Comparison of ENCODE assay signal across 7 cellular contexts in the genomic region with DNA sequence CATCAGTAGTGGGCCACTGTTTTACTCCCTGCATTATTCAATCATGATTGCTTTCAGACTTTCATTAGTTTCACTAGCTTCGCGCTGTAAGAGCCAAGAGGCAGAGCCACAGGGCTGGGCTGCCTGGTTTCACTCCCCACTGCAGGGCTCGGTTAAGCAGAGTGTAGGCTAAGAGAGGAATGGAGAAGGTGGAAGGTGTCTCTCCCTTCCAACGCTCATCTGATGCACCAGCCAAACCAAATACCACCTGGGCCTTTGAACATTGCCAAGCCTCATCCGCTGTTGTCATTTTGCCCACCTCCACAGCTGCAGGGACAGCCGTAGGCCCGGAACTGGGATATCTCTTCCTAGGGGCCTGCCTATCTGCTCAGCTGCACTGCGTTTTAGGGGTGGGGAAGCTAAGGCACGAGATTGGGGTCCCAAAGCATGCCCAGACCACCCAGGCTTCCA. TPM values are rescaled to one million over a fixed set of nuclear protein-coding genes. Genes with fewer than 3 reads are reported as not detected.
A peak's percentile ranks its signal among the peaks of the same experiment; 100 is the strongest.
DNase-seq lines count a peak whose midpoint lies in the region; ATAC-seq, FAIRE-seq and TF ChIP-seq lines count a peak whose summit lies in the region.
"Had no signal": no experiment of that assay in that cellular context is flagged by ENCODE, and none has a peak within 500 bp of the region (broad histone marks: within the 10 kb centered on the region; RNA-seq: fewer than 3 reads in every experiment).

No MANE protein-coding gene starts in this region.

- H3K4me1 Mint-ChIP-seq in astrocyte (ENCODE audit: low read depth, unreplicated experiment) = peaks cover 26% of the 10 kb centered on the region
- peaks cover 21 to 52% (median 40%) of the 10 kb centered on the region in 4 donors for H3K4me1 Mint-ChIP-seq in naive thymus-derived CD8-positive, alpha-beta T cell

- peaks cover 25% of the 10 kb centered on the region for H3K4me1 ChIP-seq in astrocyte (ENCODE audit: insufficient read depth, low read length)

- H3K9ac ChIP-seq in astrocyte (ENCODE audit: low read length) = peak overlapping the region; percentile 99

- no peaks in the 10 kb centered on the region for H3K27me3 Mint-ChIP-seq in astrocyte (ENCODE audit: low read depth, unreplicated experiment)
- H3K27me3 Mint-ChIP-seq in naive thymus-derived CD8-positive, alpha-beta T cell = no peaks in the 10 kb centered on the region

- H4K20me1 ChIP-seq in astrocyte (ENCODE audit: insufficient read depth, low read length) = peaks cover 40% of the 10 kb centered on the region

- peak overlapping the region; percentile 43 for H2AFZ ChIP-seq in astrocyte (ENCODE audit: low read depth, low read length)

- no peaks in the 10 kb centered on the region for H3K9me3 ChIP-seq in astrocyte (ENCODE audit: insufficient read depth, low read depth, low read length)

- ATAC-seq in naive thymus-derived CD8-positive, alpha-beta T cell = peak; percentile 43 to 53
- no peak for ATAC-seq in HG02763 (IDR thresholded peaks at IDR 0.05; ENCODE audit: unreplicated experiment)

- no peak for FAIRE-seq in astrocyte (lab: Jason Lieb, UNC)

- H3K27ac ChIP-seq in astrocyte (ENCODE audit: low read depth, low read length) = peak overlapping the region; percentile 98

- peaks cover 3% of the 10 kb centered on the region for H3K36me3 Mint-ChIP-seq in astrocyte (ENCODE audit: low read depth, unreplicated experiment)
- H3K36me3 Mint-ChIP-seq in naive thymus-derived CD8-positive, alpha-beta T cell = peaks cover 0 to 12% (median 3%) of the 10 kb centered on the region in 3 donors

- peak overlapping the region; percentile 86 for H3K4me3 ChIP-seq in GM12865 (ENCODE audit: low read depth, low read length)
- peak overlapping the region; percentile 86 for H3K4me3 ChIP-seq in astrocyte (ENCODE audit: insufficient read depth, low read depth, low read length)

- peak overlapping the region; percentile 78 for H3K27ac Mint-ChIP-seq in astrocyte (ENCODE audit: unreplicated experiment)
- H3K27ac Mint-ChIP-seq in naive thymus-derived CD8-positive, alpha-beta T cell = peak overlapping the region; percentile 76 to 98 (median 96)

- H3K4me2 ChIP-seq in astrocyte (ENCODE audit: low read length) = peak overlapping the region; percentile 97

- H3K4me3 Mint-ChIP-seq in astrocyte (ENCODE audit: unreplicated experiment) = peak overlapping the region; percentile 80
- H3K4me3 Mint-ChIP-seq in naive thymus-derived CD8-positive, alpha-beta T cell = peak overlapping the region; percentile 83 to 94 (median 88)

- POLR2A ChIA-PET in naive thymus-derived CD8-positive, alpha-beta T cell (lab: Charles Lee) = interaction anchor here (1.2 to 6.4 kb wide), 7 partner anchors 13 to 225 kb away, joined by 5 to 65 read pairs (median 11); a partner anchor contains a TSS

- TF ChIP-seq CTCF in GM12865 (IDR thresholded peaks at IDR 0.05; ENCODE audit: insufficient read depth, low read depth, low read length, missing control alignments) (no peak), astrocyte (IDR thresholded peaks at IDR 0.05; ENCODE audit: insufficient read depth, low read depth, low read length) (no peak)

- H3K36me3 ChIP-seq in astrocyte (ENCODE audit: insufficient read depth, low read length) = peaks cover 2% of the 10 kb centered on the region

- no peaks in the 10 kb centered on the region for H3K9me3 Mint-ChIP-seq in astrocyte (ENCODE audit: unreplicated experiment)
- H3K9me3 Mint-ChIP-seq in naive thymus-derived CD8-positive, alpha-beta T cell = no peaks in the 10 kb centered on the region

- DNase-seq in GM12865 (ENCODE audit: low read depth) = no peak
- no peak for DNase-seq in astrocyte (ENCODE audit: low read depth)
- DNase-seq in naive thymus-derived CD8-positive, alpha-beta T cell = peak in 5 of 10 donors; percentile 30 to 60 (median 41)
- no peak for DNase-seq in NCI-H2107 treated with DMSO at 0.1 percent for 48 hours (lab: John Stamatoyannopoulos, UW; ENCODE audit: unreplicated experiment)
- DNase-seq in CD1c-positive myeloid dendritic cell (ENCODE audit: extremely low spot score) = no peak

- H3K27me3 ChIP-seq in astrocyte (ENCODE audit: insufficient read depth, low read length) = no peaks in the 10 kb centered on the region

- H3K79me2 ChIP-seq in astrocyte (ENCODE audit: insufficient read depth, low read length) = peaks cover 41% of the 10 kb centered on the region

RNA-seq across cellular contexts. Expression of a gene that starts 0.5 kb away (rescaled TPM):
- total RNA-seq in astrocyte = 91.3 and 115 TPM in 2 replicates
- 10 to 100 TPM; 52.9 to 55.5 TPM for total RNA-seq in naive thymus-derived CD8-positive, alpha-beta T cell
- 10 to 100 TPM; 33.3 to 45.0 (median 35.0) TPM for polyA plus RNA-seq in naive thymus-derived CD8-positive, alpha-beta T cell

RNA-seq across cellular contexts. Expression of a gene that starts 13.6 kb away (rescaled TPM):
- 12.2 and 23.7 TPM in 2 replicates for total RNA-seq in astrocyte
- total RNA-seq in naive thymus-derived CD8-positive, alpha-beta T cell = 1 to 10 TPM; 3.8 TPM
- 1 to 10 TPM; 2.1 to 6.5 (median 2.8) TPM for polyA plus RNA-seq in naive thymus-derived CD8-positive, alpha-beta T cell

RNA-seq across cellular contexts. Expression of a gene that starts 18.5 kb away (rescaled TPM):
- 60.9 and 70.5 TPM in 2 replicates for total RNA-seq in astrocyte
- total RNA-seq in naive thymus-derived CD8-positive, alpha-beta T cell = 10 to 100 TPM; 44.3 to 47.4 TPM
- 10 to 100 TPM; 26.1 to 37.6 (median 36.0) TPM for polyA plus RNA-seq in naive thymus-derived CD8-positive, alpha-beta T cell

RNA-seq across cellular contexts. Expression of a gene that starts 23.5 kb away (rescaled TPM):
- total RNA-seq in astrocyte = 0.38 and 0.39 TPM in 2 replicates
- 1 to 10 TPM; 4.1 to 5.4 TPM for total RNA-seq in naive thymus-derived CD8-positive, alpha-beta T cell
- 1 to 10 TPM in 1 of 3 donors, under 1 TPM in 2; 0.42 to 1.7 (median 0.81) TPM for polyA plus RNA-seq in naive thymus-derived CD8-positive, alpha-beta T cell
- total RNA-seq: renal cortical epithelial cell had no signal

RNA-seq across cellular contexts. Expression of a gene that starts 32.1 kb away (rescaled TPM):
- 0.50 TPM in 1 of 2 replicates, not detected in the other for total RNA-seq in astrocyte
- 1 to 10 TPM; 1.8 to 3.3 TPM for total RNA-seq in naive thymus-derived CD8-positive, alpha-beta T cell
- polyA plus RNA-seq in naive thymus-derived CD8-positive, alpha-beta T cell = under 1 TPM in 2 of 3 donors, not detected in 1; 0.80 to 0.92 TPM
- total RNA-seq: renal cortical epithelial cell had no signal
